In the genomic region with DNA sequence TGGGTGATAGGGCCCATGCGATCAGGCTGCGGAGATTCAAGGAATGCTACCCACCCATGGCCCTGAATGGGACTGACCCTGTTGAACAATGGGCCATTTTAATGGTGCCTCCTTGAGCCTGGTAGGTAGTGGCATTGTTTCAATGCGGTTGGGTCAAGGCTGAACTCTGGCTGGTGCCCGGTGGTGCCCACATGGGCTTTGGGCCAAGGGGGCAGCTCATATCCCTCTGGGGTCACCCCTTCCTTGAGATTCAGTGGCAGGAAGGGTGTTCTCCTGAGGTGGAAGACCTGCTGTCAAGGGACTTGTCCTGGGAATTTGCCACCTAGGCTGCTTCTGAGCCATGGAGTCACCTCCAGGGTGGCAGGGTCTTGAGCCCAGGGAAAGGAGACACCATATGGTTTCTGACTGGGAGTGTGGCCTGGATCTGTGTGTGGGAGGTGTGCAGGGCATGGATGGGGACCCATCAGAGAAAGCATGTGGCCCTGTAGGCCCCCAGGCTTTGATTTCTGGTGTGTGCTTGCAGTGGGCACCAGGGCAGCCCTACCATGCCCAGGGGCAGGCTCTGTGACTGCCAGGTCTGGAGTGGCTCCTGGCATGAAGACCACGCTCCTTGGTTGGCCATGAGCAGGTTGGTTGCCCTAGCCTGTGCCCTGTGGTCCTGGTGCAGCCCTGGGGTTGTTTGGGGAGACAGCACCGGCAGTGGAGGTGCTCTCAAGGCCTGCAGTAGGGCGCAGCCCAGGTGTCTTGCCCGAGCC, we compare ENCODE assay signal across 16 cellular contexts.
DNase-seq lines count a peak whose midpoint lies in the region; ATAC-seq, FAIRE-seq and TF ChIP-seq lines count a peak whose summit lies in the region.
"Had no signal": no experiment of that assay in that cellular context is flagged by ENCODE, and none has a peak within 500 bp of the region (broad histone marks: within the 10 kb centered on the region; RNA-seq: fewer than 3 reads in every experiment).

No MANE protein-coding gene starts in this region.

- no peak for TF ChIP-seq CTCF in IMR-90 (conservative IDR thresholded peaks at IDR 0.05; ENCODE audit: low read depth, low read length)
- TF ChIP-seq CTCF in kidney (IDR thresholded peaks at IDR 0.05; ENCODE audit: borderline replicate concordance, extremely low read depth, insufficient read depth): no peak

- dilution Hi-C loops in IMR-90 (cut with HindIII; ENCODE audit: low sequenced_read_pairs, unreplicated experiment): no loop called here

- intact Hi-C loops in IMR-90 (cut with micrococcal nuclease) (no loop called here), kidney (cut with DNase I) (no loop called here), posterior vena cava (cut with DNase I) (no loop called here)

- H3K14ac ChIP-seq in IMR-90 (replicated peaks; ENCODE audit: low read depth, low read length): no peak overlapping the region

- H3K27me3 Mint-ChIP-seq in T-helper 17 cell: no peaks in the 10 kb centered on the region
- H3K27me3 Mint-ChIP-seq: CD4-positive, CD25-positive, alpha-beta regulatory T cell had no signal

- H2BK20ac ChIP-seq in IMR-90 (ENCODE audit: low read depth, low read length): no peak overlapping the region

- no peak overlapping the region for H2BK5ac ChIP-seq in IMR-90 (ENCODE audit: low read depth, low read length, poor library complexity, severe bottlenecking)

- POLR2A ChIA-PET in IMR-90 (lab: Charles Lee; ENCODE audit: unreplicated experiment): no interaction called here

- TF ChIP-seq RAD21 in IMR-90 (IDR thresholded peaks at IDR 0.05; ENCODE audit: low read length): no peak

- H3K4me1 ChIP-seq in IMR-90 (ENCODE audit: control insufficient read depth, insufficient read depth, low read length): no peaks in the 10 kb centered on the region
- H3K4me1 ChIP-seq in kidney (ENCODE audit: control insufficient read depth in 1 of 2, insufficient read depth in 1 of 2, low read depth in 1 of 2, low read length in 2 of 2): no peaks in the 10 kb centered on the region

- H3K9me3 ChIP-seq in IMR-90 (ENCODE audit: control insufficient read depth, insufficient read depth, low read length): peaks cover 78% of the 10 kb centered on the region
- H3K9me3 ChIP-seq in T-helper 17 cell (ENCODE audit: control insufficient read depth, low read length, poor library complexity, severe bottlenecking): no peaks in the 10 kb centered on the region
- H3K9me3 ChIP-seq in kidney (ENCODE audit: control insufficient read depth in 1 of 2, low read length in 2 of 2): peaks cover 0 to 4% of the 10 kb centered on the region in 2 donors

- no peak overlapping the region for H2BK120ac ChIP-seq in IMR-90 (ENCODE audit: low read depth, low read length)

- no peak overlapping the region for H4K8ac ChIP-seq in IMR-90 (ENCODE audit: low read depth in 2 of 2, low read length in 2 of 2)

- no peak overlapping the region for H3K23ac ChIP-seq in IMR-90 (ENCODE audit: low read depth, low read length)

- no peak overlapping the region for H3K56ac ChIP-seq in IMR-90 (ENCODE audit: extremely low read depth, insufficient read depth, low read length)

- no peak overlapping the region for H3K4ac ChIP-seq in IMR-90 (ENCODE audit: low read depth, low read length)

- no peak overlapping the region for H3K4me2 ChIP-seq in IMR-90 (ENCODE audit: low read depth, low read length)
- H3K4me2 ChIP-seq: PC-9 had no signal

- H2BK15ac ChIP-seq in IMR-90 (ENCODE audit: low read depth, low read length): no peak overlapping the region

- H3K79me1 ChIP-seq in IMR-90 (ENCODE audit: low read depth in 1 of 2, low read length in 2 of 2): no peaks in the 10 kb centered on the region

- no peaks in the 10 kb centered on the region for H3K9me1 ChIP-seq in IMR-90 (ENCODE audit: insufficient read depth, low read length)

- in situ Hi-C loops in IMR-90 (cut with MboI; ENCODE audit: low sequenced_read_pairs): no loop called here

- no peak overlapping the region for H4K5ac ChIP-seq in IMR-90 (ENCODE audit: low read depth, low read length)

- DNase-seq in IMR-90: no peak
- peak in 2 of 3 donors; percentile 2 to 5 for DNase-seq in T-helper 17 cell
- peak; percentile 63 for DNase-seq in kidney
- peak; percentile 62 for DNase-seq in posterior vena cava (ENCODE audit: low spot score)
- DNase-seq in SK-N-DZ (ENCODE audit: low spot score): no peak
- no peak for DNase-seq in nucleus accumbens (lab: John Stamatoyannopoulos, UW)
- DNase-seq: CD4-positive, CD25-positive, alpha-beta regulatory T cell; DMS53; NCI-H1048; NCI-H1436 treated with DMSO at 0.1 percent for 48 hours; NCI-H2081; NCI-H510A; NCI-H82; PC-9 had no signal

- no peak for TF ChIP-seq POLR2A in IMR-90 (IDR thresholded peaks at IDR 0.05; ENCODE audit: low read depth, low read length)

- H4K91ac ChIP-seq in IMR-90 (ENCODE audit: insufficient read depth, low read depth, low read length): no peak overlapping the region

- H3K4me3 Mint-ChIP-seq in T-helper 17 cell: no peak overlapping the region
- H3K4me3 Mint-ChIP-seq: CD4-positive, CD25-positive, alpha-beta regulatory T cell had no signal

- H3K9ac ChIP-seq in IMR-90 (ENCODE audit: low read depth, low read length) (no peak overlapping the region), kidney (ENCODE audit: low read length in 2 of 2) (no peak overlapping the region)

- H3K4me3 ChIP-seq in IMR-90 (ENCODE audit: insufficient read depth, low read depth, low read length) (no peak overlapping the region), kidney (ENCODE audit: low read length in 2 of 2) (no peak overlapping the region)
- H3K4me3 ChIP-seq: PC-9 had no signal

- H2AK9ac ChIP-seq in IMR-90 (replicated peaks; ENCODE audit: low read depth, low read length, poor library complexity): no peak overlapping the region

- no peak for FAIRE-seq in kidney (lab: Jason Lieb, UNC)
- FAIRE-seq: H54 had no signal

- H4K20me1 ChIP-seq in IMR-90 (ENCODE audit: insufficient read depth, low read length): no peaks in the 10 kb centered on the region

- H3K36me3 Mint-ChIP-seq in T-helper 17 cell (ENCODE audit: low read depth): no peaks in the 10 kb centered on the region
- H3K36me3 Mint-ChIP-seq: CD4-positive, CD25-positive, alpha-beta regulatory T cell had no signal

- no peaks in the 10 kb centered on the region for H3K27me3 ChIP-seq in IMR-90 (ENCODE audit: control insufficient read depth, insufficient read depth, low read length)

- 41% methylated on average over 3 of the region's 8 CpGs; no CpG with 5 or more reads in 1 of the 2 experiments for WGBS in IMR-90 (ENCODE audit: extremely low coverage in 2 of 2, insufficient read length in 1 of 2), 2 experiments

- H3K27ac ChIP-seq in IMR-90 (ENCODE audit: insufficient read depth, low read length) (no peak overlapping the region), kidney (ENCODE audit: low read depth in 2 of 2, low read length in 2 of 2) (no peak overlapping the region)
- H3K27ac ChIP-seq: PC-9 had no signal

- no peak overlapping the region for H3K27ac Mint-ChIP-seq in T-helper 17 cell
- H3K27ac Mint-ChIP-seq: CD4-positive, CD25-positive, alpha-beta regulatory T cell had no signal

- peak overlapping the region; percentile 48 for H2AFZ ChIP-seq in IMR-90 (replicated peaks; ENCODE audit: low read length, poor library complexity)
- H2AFZ ChIP-seq: PC-9 had no signal

- ATAC-seq in IMR-90 (ENCODE audit: low read depth) (no peak), T-helper 17 cell (no peak), GM19351 (IDR thresholded peaks at IDR 0.05; ENCODE audit: unreplicated experiment) (no peak)

- BruUV-seq in IMR-90 (replicated peaks; lab: Mats Ljungman, UMichigan): no TSS peak

- no peaks in the 10 kb centered on the region for H3K4me1 Mint-ChIP-seq in T-helper 17 cell
- H3K4me1 Mint-ChIP-seq: CD4-positive, CD25-positive, alpha-beta regulatory T cell had no signal

- no peak overlapping the region for H2AK5ac ChIP-seq in IMR-90 (ENCODE audit: low read depth, low read length)

- no peaks in the 10 kb centered on the region for H3K36me3 ChIP-seq in IMR-90 (ENCODE audit: control insufficient read depth, insufficient read depth, low read length)
- no peaks in the 10 kb centered on the region for H3K36me3 ChIP-seq in kidney (ENCODE audit: control insufficient read depth in 1 of 2, insufficient read depth in 2 of 2, low read length in 2 of 2)

- H3K18ac ChIP-seq in IMR-90 (ENCODE audit: low read depth, low read length): no peak overlapping the region

- CTCF ChIA-PET in IMR-90 (lab: Yijun Ruan, JAX): no interaction called here

TF ChIP-seq in IMR-90, 13 proteins besides CTCF, POLR2A, EP300 and RAD21:
- no peak for TF ChIP-seq CHD1 (IDR thresholded peaks at IDR 0.05; ENCODE audit: low read depth, low read length)
- no peak for TF ChIP-seq MAFK (IDR thresholded peaks at IDR 0.05; ENCODE audit: low read depth, low read length)
- TF ChIP-seq, protein P1, sequence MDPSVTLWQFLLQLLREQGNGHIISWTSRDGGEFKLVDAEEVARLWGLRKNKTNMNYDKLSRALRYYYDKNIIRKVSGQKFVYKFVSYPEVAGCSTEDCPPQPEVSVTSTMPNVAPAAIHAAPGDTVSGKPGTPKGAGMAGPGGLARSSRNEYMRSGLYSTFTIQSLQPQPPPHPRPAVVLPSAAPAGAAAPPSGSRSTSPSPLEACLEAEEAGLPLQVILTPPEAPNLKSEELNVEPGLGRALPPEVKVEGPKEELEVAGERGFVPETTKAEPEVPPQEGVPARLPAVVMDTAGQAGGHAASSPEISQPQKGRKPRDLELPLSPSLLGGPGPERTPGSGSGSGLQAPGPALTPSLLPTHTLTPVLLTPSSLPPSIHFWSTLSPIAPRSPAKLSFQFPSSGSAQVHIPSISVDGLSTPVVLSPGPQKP (IDR thresholded peaks at IDR 0.05; ENCODE audit: borderline replicate concordance, low read depth, low read length): no peak
- TF ChIP-seq MAZ (IDR thresholded peaks at IDR 0.05; ENCODE audit: borderline replicate concordance, low read depth, low read length): no peak
- no peak for TF ChIP-seq FOS (IDR thresholded peaks at IDR 0.05; ENCODE audit: low read depth, low read length)
- no peak for TF ChIP-seq RFX5 (IDR thresholded peaks at IDR 0.05; ENCODE audit: low read depth, low read length)
- no peak for TF ChIP-seq MXI1 (IDR thresholded peaks at IDR 0.05; ENCODE audit: borderline replicate concordance, low read depth, low read length)
- TF ChIP-seq NFE2L2 (IDR thresholded peaks at IDR 0.05; ENCODE audit: low read depth, low read length): no peak
- TF ChIP-seq BHLHE40 (IDR thresholded peaks at IDR 0.05; ENCODE audit: low read depth, low read length): no peak
- TF ChIP-seq RCOR1 (IDR thresholded peaks at IDR 0.05; ENCODE audit: insufficient replicate concordance, low read length): no peak
- no peak for TF ChIP-seq CEBPB (IDR thresholded peaks at IDR 0.05; ENCODE audit: low read depth, low read length)
- TF ChIP-seq SMC3 (IDR thresholded peaks at IDR 0.05; ENCODE audit: low read depth, low read length): no peak
- TF ChIP-seq USF2 (IDR thresholded peaks at IDR 0.05; ENCODE audit: low read depth, low read length): no peak

Comparison
In these comparisons a context has a peak if more than half of its experiments do, and no peak if none do; other contexts are left out.
1. DNase-seq: peak in T-helper 17 cell (2 of 3), kidney (single experiment) and posterior vena cava (single experiment); none in IMR-90 (single experiment), SK-N-DZ (single experiment) and nucleus accumbens (0 of 56).